24 cellular contexts compared by ENCODE assay signal in genomic region chr12:54395545-54395944, GRCh38. TPM values are rescaled to one million over a fixed set of nuclear protein-coding genes. Genes with fewer than 3 reads are reported as not detected.
DNase-seq lines count a peak whose midpoint lies in the region; ATAC-seq, FAIRE-seq and TF ChIP-seq lines count a peak whose summit lies in the region.
"Had no signal": no experiment of that assay in that cellular context is flagged by ENCODE, and none has a peak within 500 bp of the region (broad histone marks: within the 10 kb centered on the region; RNA-seq: fewer than 3 reads in every experiment).

No MANE protein-coding gene starts in this region.

- peaks cover 58% of the 10 kb centered on the region for H4K20me1 ChIP-seq in IMR-90 (ENCODE audit: insufficient read depth, low read length)
- no peaks in the 10 kb centered on the region; the same call in 1 of the 2 replicates for H4K20me1 ChIP-seq in K562 (replicated peaks; ENCODE audit: control insufficient read depth, insufficient read depth, low read length)
- H4K20me1 ChIP-seq in osteoblast (ENCODE audit: insufficient read depth, low read length), result peaks cover 43% of the 10 kb centered on the region

- H2BK120ac ChIP-seq in IMR-90 (ENCODE audit: low read depth, low read length) (no peak overlapping the region), mesenchymal stem cell (ENCODE audit: low read depth, low read length) (no peak overlapping the region)

- H3K18ac ChIP-seq in IMR-90 (ENCODE audit: low read depth, low read length), result no peak overlapping the region
- H3K18ac ChIP-seq in mesenchymal stem cell (ENCODE audit: low read depth in 1 of 2, low read length in 2 of 2), result no peak overlapping the region

- H2BK5ac ChIP-seq in IMR-90 (ENCODE audit: low read depth, low read length, poor library complexity, severe bottlenecking) (no peak overlapping the region), mesenchymal stem cell (ENCODE audit: low read depth, low read length, poor library complexity, severe bottlenecking) (no peak overlapping the region)

- no peak overlapping the region for H2BK20ac ChIP-seq in IMR-90 (ENCODE audit: low read depth, low read length)

- POLR2A ChIA-PET in IMR-90 (lab: Charles Lee; ENCODE audit: unreplicated experiment) (no interaction called here), K562 (lab: Yijun Ruan, JAX) (interaction anchor here (0.5 to 3.1 kb wide), 8 partner anchors 9 to 175 kb away, joined by 3 to 13 read pairs (median 3); partner anchors contain the start of gene HNRNPA1)

- H3K9me1 ChIP-seq in IMR-90 (ENCODE audit: insufficient read depth, low read length) (no peaks in the 10 kb centered on the region), K562 (ENCODE audit: control insufficient read depth, insufficient read depth, low read length) (peaks cover 3% of the 10 kb centered on the region)

- H2AK5ac ChIP-seq in IMR-90 (ENCODE audit: low read depth, low read length) (no peak overlapping the region), mesenchymal stem cell (ENCODE audit: low read length, severe bottlenecking) (no peak overlapping the region)

- H3K4me1 ChIP-seq in IMR-90 (ENCODE audit: control insufficient read depth, insufficient read depth, low read length), result no peaks in the 10 kb centered on the region
- peaks cover 23 to 24% of the 10 kb centered on the region in 2 experiments; a peak in 4 of 5 replicates for H3K4me1 ChIP-seq in K562 (replicated peaks in 1 of 2; ENCODE audit: control insufficient read depth in 2 of 2, insufficient read depth in 2 of 2, low read length in 2 of 2)
- peaks cover 5% of the 10 kb centered on the region for H3K4me1 ChIP-seq in mesenchymal stem cell (ENCODE audit: control insufficient read depth, insufficient read depth, low read depth, low read length)
- no peaks in the 10 kb centered on the region for H3K4me1 ChIP-seq in urinary bladder (ENCODE audit: insufficient read depth)
- H3K4me1 ChIP-seq in osteoblast (ENCODE audit: insufficient read depth, low read length), result no peaks in the 10 kb centered on the region

- H4K8ac ChIP-seq in IMR-90 (ENCODE audit: low read depth in 2 of 2, low read length in 2 of 2) (no peak overlapping the region), mesenchymal stem cell (ENCODE audit: low read length) (no peak overlapping the region)

- BruUV-seq in IMR-90 (replicated peaks; lab: Mats Ljungman, UMichigan), result TSS peak; percentile 98
- TSS peak; percentile 24 for BruUV-seq in K562 (replicated peaks; lab: Mats Ljungman, UMichigan)

- TF ChIP-seq CTCF in IMR-90 (conservative IDR thresholded peaks at IDR 0.05; ENCODE audit: low read depth, low read length) (no peak), K562 (IDR thresholded peaks at IDR 0.05 in 2 of 3, conservative IDR thresholded peaks at IDR 0.05 in 1 of 3; ENCODE audit: insufficient read depth in 2 of 3, low read depth in 1 of 3, low read length in 3 of 3) (no peak), osteoblast (IDR thresholded peaks at IDR 0.05; ENCODE audit: extremely low read depth, low read depth, low read length) (no peak)

- peaks cover 69% of the 10 kb centered on the region for H3K36me3 ChIP-seq in IMR-90 (ENCODE audit: control insufficient read depth, insufficient read depth, low read length)
- peaks cover 66% of the 10 kb centered on the region for H3K36me3 ChIP-seq in K562 (ENCODE audit: control insufficient read depth, insufficient read depth, low read length)
- H3K36me3 ChIP-seq in mesenchymal stem cell (ENCODE audit: control insufficient read depth in 1 of 2, insufficient read depth in 2 of 2, low read depth in 1 of 2, low read length in 2 of 2), result peaks cover 45 to 89% of the 10 kb centered on the region in 2 experiments
- H3K36me3 ChIP-seq in urinary bladder (ENCODE audit: insufficient read depth), result peaks cover 1% of the 10 kb centered on the region
- peaks cover 79% of the 10 kb centered on the region for H3K36me3 ChIP-seq in osteoblast (ENCODE audit: insufficient read depth, low read length)
- H3K36me3 ChIP-seq: BE2C had no signal

- H3K23ac ChIP-seq in IMR-90 (ENCODE audit: low read depth, low read length), result no peak overlapping the region
- H3K23ac ChIP-seq in mesenchymal stem cell (ENCODE audit: low read length in 2 of 2), result no peak overlapping the region

- H3K79me1 ChIP-seq in IMR-90 (ENCODE audit: low read depth in 1 of 2, low read length in 2 of 2), result peaks cover 13 to 36% of the 10 kb centered on the region in 2 experiments; a peak in 3 of 4 replicates
- H3K79me1 ChIP-seq in mesenchymal stem cell (replicated peaks; ENCODE audit: low read length, poor library complexity, severe bottlenecking), result peaks cover 4% of the 10 kb centered on the region

- H3K27ac ChIP-seq in IMR-90 (ENCODE audit: insufficient read depth, low read length) (no peak overlapping the region), K562 (ENCODE audit: extremely low read depth, low read depth, low read length) (no peak overlapping the region), mesenchymal stem cell (ENCODE audit: low read length, poor library complexity, severe bottlenecking) (no peak overlapping the region), urinary bladder (ENCODE audit: low read depth) (peak overlapping the region; percentile 12), osteoblast (ENCODE audit: low read depth, low read length) (no peak overlapping the region)

- in situ Hi-C loops in IMR-90 (cut with MboI; ENCODE audit: low sequenced_read_pairs), result loop anchor here (5.0 kb wide), 1 partner anchor 47 kb away; no protein-coding TSS in a partner anchor
- in situ Hi-C loops in K562 (cut with MboI), result loop anchor here (10.0 kb wide), 1 partner anchor 49 kb away; no protein-coding TSS in a partner anchor

- H3K79me2 ChIP-seq in K562 (ENCODE audit: control insufficient read depth, insufficient read depth, low read length), result peaks cover 36% of the 10 kb centered on the region
- H3K79me2 ChIP-seq in osteoblast (ENCODE audit: insufficient read depth, low read length), result no peaks in the 10 kb centered on the region

- no peak overlapping the region for H2BK12ac ChIP-seq in mesenchymal stem cell (ENCODE audit: low read length in 2 of 2)

- no peak overlapping the region for H4K91ac ChIP-seq in IMR-90 (ENCODE audit: insufficient read depth, low read depth, low read length)
- no peak overlapping the region for H4K91ac ChIP-seq in mesenchymal stem cell (ENCODE audit: low read length)

- no peak for FAIRE-seq in K562 (lab: Jason Lieb, UNC)
- FAIRE-seq: D721Med, G401.6, H54 had no signal

- intact Hi-C loops in IMR-90 (cut with micrococcal nuclease) (no loop called here), K562 (cut with micrococcal nuclease) (no loop called here)

- H3K4ac ChIP-seq in IMR-90 (ENCODE audit: low read depth, low read length) (no peak overlapping the region), mesenchymal stem cell (ENCODE audit: low read depth in 1 of 2, low read length in 2 of 2) (no peak overlapping the region)

- H3K27me3 ChIP-seq in IMR-90 (ENCODE audit: control insufficient read depth, insufficient read depth, low read length) (no peaks in the 10 kb centered on the region), K562 (ENCODE audit: control insufficient read depth in 2 of 2, insufficient read depth in 2 of 2, low read length in 2 of 2) (no peaks in the 10 kb centered on the region), mesenchymal stem cell (ENCODE audit: control insufficient read depth in 1 of 2, insufficient read depth in 1 of 2, low read length in 2 of 2) (no peaks in the 10 kb centered on the region), osteoblast (ENCODE audit: insufficient read depth, low read length) (no peaks in the 10 kb centered on the region)
- H3K27me3 ChIP-seq: BE2C had no signal

- TF ChIP-seq POLR2A in IMR-90 (IDR thresholded peaks at IDR 0.05; ENCODE audit: low read depth, low read length) (no peak), K562 (conservative IDR thresholded peaks at IDR 0.05) (no peak)

- CTCF ChIA-PET in IMR-90 (lab: Yijun Ruan, JAX), result interaction anchor here (1.2 kb wide), 2 partner anchors 16 to 44 kb away, joined by 4 to 5 read pairs; no protein-coding TSS in a partner anchor
- CTCF ChIA-PET in K562 (lab: Yijun Ruan, JAX; ENCODE audit: low intra/inter-chr PET ratio), result interaction anchor here (1.2 kb wide), 1 partner anchor 16 kb away, joined by 9 read pairs; no protein-coding TSS in a partner anchor

- no peak for TF ChIP-seq EP300 in K562 (IDR thresholded peaks at IDR 0.05; ENCODE audit: low read length)

- dilution Hi-C loops in IMR-90 (cut with HindIII; ENCODE audit: low sequenced_read_pairs, unreplicated experiment), result no loop called here

- no peak overlapping the region for H3K4me2 ChIP-seq in IMR-90 (ENCODE audit: low read depth, low read length)
- no peak overlapping the region for H3K4me2 ChIP-seq in K562 (ENCODE audit: insufficient read depth, low read length)
- H3K4me2 ChIP-seq in mesenchymal stem cell (ENCODE audit: low read length, poor library complexity, severe bottlenecking), result no peak overlapping the region
- no peak overlapping the region for H3K4me2 ChIP-seq in osteoblast (ENCODE audit: insufficient read depth, low read length)

- DNase-seq in IMR-90, result no peak
- DNase-seq in K562 (ENCODE audit: extremely low read depth in 1 of 4, low spot score in 3 of 4), result no peak
- DNase-seq in mesenchymal stem cell, result no peak
- DNase-seq in osteoblast (ENCODE audit: insufficient read length, low spot score, missing footprints), result no peak
- DNase-seq in glomerular visceral epithelial cell (ENCODE audit: extremely low spot score), result no peak
- DNase-seq: BE2C; CD4-positive, CD25-positive, alpha-beta regulatory T cell; NCI-H1092; NCI-H1436; NCI-H187; NCI-H2081 treated with DMSO at 0.1 percent for 48 hours; NCI-H2171 treated with DMSO at 0.1 percent for 48 hours; NCI-H345; NCI-H510A treated with DMSO at 0.1 percent for 48 hours; RPMI8226; SHP77; T-cell had no signal

- H3K9me3 ChIP-seq in IMR-90 (ENCODE audit: control insufficient read depth, insufficient read depth, low read length) (no peaks in the 10 kb centered on the region), K562 (replicated peaks; ENCODE audit: control insufficient read depth, insufficient read depth, low read depth, low read length) (no peaks in the 10 kb centered on the region), mesenchymal stem cell (ENCODE audit: control insufficient read depth, low read length) (no peaks in the 10 kb centered on the region), osteoblast (ENCODE audit: low read depth, low read length) (no peaks in the 10 kb centered on the region)
- H3K9me3 ChIP-seq: BE2C had no signal

- no peak overlapping the region for H3K4me3 ChIP-seq in IMR-90 (ENCODE audit: insufficient read depth, low read depth, low read length)
- no peak overlapping the region for H3K4me3 ChIP-seq in K562
- no peak overlapping the region for H3K4me3 ChIP-seq in mesenchymal stem cell (ENCODE audit: insufficient read depth in 1 of 2, low read depth in 1 of 2, low read length in 2 of 2)
- H3K4me3 ChIP-seq in urinary bladder (ENCODE audit: low read depth, low read length), result no peak overlapping the region
- H3K4me3 ChIP-seq in osteoblast (ENCODE audit: insufficient read depth, low read length), result no peak overlapping the region

- ATAC-seq in IMR-90 (ENCODE audit: low read depth), result no peak
- ATAC-seq in K562, result no peak
- ATAC-seq in HG03025 (IDR thresholded peaks at IDR 0.05; ENCODE audit: low FRiP score, unreplicated experiment), result no peak
- ATAC-seq: T-cell had no signal

- H3K9ac ChIP-seq in IMR-90 (ENCODE audit: low read depth, low read length) (no peak overlapping the region), K562 (ENCODE audit: insufficient read depth in 1 of 2, low read depth in 2 of 2, low read length in 2 of 2) (no peak overlapping the region), mesenchymal stem cell (ENCODE audit: low read length) (peak overlapping the region; percentile 11)

- H2AFZ ChIP-seq in IMR-90 (replicated peaks; ENCODE audit: low read length, poor library complexity) (no peak overlapping the region), K562 (ENCODE audit: low read depth, low read length) (no peak overlapping the region), mesenchymal stem cell (ENCODE audit: low read depth, low read length) (no peak overlapping the region), osteoblast (ENCODE audit: low read length) (no peak overlapping the region)

- H2BK15ac ChIP-seq in IMR-90 (ENCODE audit: low read depth, low read length) (no peak overlapping the region), mesenchymal stem cell (ENCODE audit: low read depth, poor library complexity, severe bottlenecking) (no peak overlapping the region)

- H3K14ac ChIP-seq in IMR-90 (replicated peaks; ENCODE audit: low read depth, low read length) (no peak overlapping the region), mesenchymal stem cell (ENCODE audit: low read length in 2 of 2) (no peak overlapping the region)

- no peak overlapping the region for H4K5ac ChIP-seq in IMR-90 (ENCODE audit: low read depth, low read length)

- peak overlapping the region; percentile 32 for H2AK9ac ChIP-seq in IMR-90 (replicated peaks; ENCODE audit: low read depth, low read length, poor library complexity)

- no peak for TF ChIP-seq RAD21 in IMR-90 (IDR thresholded peaks at IDR 0.05; ENCODE audit: low read length)
- TF ChIP-seq RAD21 in K562 (CRISPR knock-in tag; conservative IDR thresholded peaks at IDR 0.05 in 1 of 2, IDR thresholded peaks at IDR 0.05 in 1 of 2), result no peak

- no peak overlapping the region for H3K56ac ChIP-seq in IMR-90 (ENCODE audit: extremely low read depth, insufficient read depth, low read length)

RNA-seq across cellular contexts. Expression of gene ZNF385A, which starts 11.0 kb away (rescaled TPM):
- total RNA-seq in IMR-90 (2012; rRNA removed) (0.28 and 0.36 TPM in 2 replicates), K562 (2014; rRNA removed) (15.9 and 17.7 TPM in 2 replicates), K562 (2014; rRNA removed; fragmentation: Illumina TruSeq; extraction: Trizol) (3.5 and 3.7 TPM in 2 replicates), K562 (2015; rRNA removed; fragmentation: Illumina TruSeq; extraction: Trizol) (5.9 and 8.7 TPM in 2 replicates), K562 (2021) (96.5 and 111 TPM in 2 replicates), urinary bladder (5.0 TPM), osteoblast (0.72 and 0.88 TPM in 2 replicates)
- polyA plus RNA-seq in IMR-90 (2012; rRNA removed) (2.5 and 2.9 TPM in 2 replicates), K562 (2011; rRNA removed) (7.7 and 15.6 TPM in 2 replicates), K562 (2014; fragmentation: Illumina TruSeq; extraction: Trizol) (65.7 and 88.2 TPM in 2 replicates), K562 (2014; fragmentation: Nextera tagmentation; extraction: Ambion mirVana) (1 to 10 TPM; 1.0 TPM), K562 (2014; rRNA removed) (30.3 and 34.6 TPM in 2 replicates), urinary bladder (26.3 TPM)
- polyA plus RNA-seq in IMR-90 (2012; cell fraction: cytosol; rRNA removed), result 3.1 and 5.4 TPM in 2 replicates
- polyA plus RNA-seq in IMR-90 (2012; cell fraction: nucleus; rRNA removed; ENCODE audit: low replicate concordance), result 3.7 and 8.0 TPM in 2 replicates
- total RNA-seq in K562 (2011; cell fraction: chromatin; rRNA removed; ENCODE audit: low replicate concordance), result 8.1 and 25.0 TPM in 2 replicates
- total RNA-seq in K562 (2011; cell fraction: nucleolus; rRNA removed), result 9.7 and 11.1 TPM in 2 replicates
- total RNA-seq in K562 (2011; cell fraction: nucleoplasm; rRNA removed), result 9.7 and 11.8 TPM in 2 replicates
- polyA plus RNA-seq in K562 (2011; cell fraction: cytosol; rRNA removed), result 11.8 and 25.5 TPM in 2 replicates
- 15.0 and 32.1 TPM in 2 replicates for polyA plus RNA-seq in K562 (2011; cell fraction: nucleus; rRNA removed)
- 35.9 and 43.9 TPM in 2 replicates for polyA plus RNA-seq in K562 (2012)
- polyA minus RNA-seq in K562 (2011; rRNA and poly(A)+ RNA removed), result 4.7 and 6.3 TPM in 2 replicates
- 31.2 and 48.8 TPM in 2 replicates for polyA minus RNA-seq in K562 (2011; cell fraction: cytosol; rRNA and poly(A)+ RNA removed)
- 6.7 and 8.1 TPM in 2 replicates for polyA minus RNA-seq in K562 (2011; cell fraction: nucleus; rRNA and poly(A)+ RNA removed)
- 16.2 TPM for polyA plus RNA-seq in mesenchymal stem cell (2013, experiment 1 of 2)
- polyA plus RNA-seq in mesenchymal stem cell (2013, experiment 2 of 2), result 17.1 TPM

RNA-seq across cellular contexts. Expression of gene ITGA5, which starts 23.5 kb away (rescaled TPM):
- total RNA-seq in IMR-90 (2012; rRNA removed) (144 and 159 TPM in 2 replicates), K562 (2014; rRNA removed) (47.4 and 59.0 TPM in 2 replicates), K562 (2014; rRNA removed; fragmentation: Illumina TruSeq; extraction: Trizol) (41.7 and 49.0 TPM in 2 replicates), K562 (2015; rRNA removed; fragmentation: Illumina TruSeq; extraction: Trizol) (33.7 and 34.5 TPM in 2 replicates), K562 (2021) (71.0 and 75.2 TPM in 2 replicates), urinary bladder (139 TPM), osteoblast (336 and 401 TPM in 2 replicates)
- polyA plus RNA-seq in IMR-90 (2012; rRNA removed) (254 and 259 TPM in 2 replicates), K562 (2011; rRNA removed) (55.5 and 114 TPM in 2 replicates), K562 (2014; fragmentation: Illumina TruSeq; extraction: Trizol) (82.1 and 82.8 TPM in 2 replicates), K562 (2014; fragmentation: Nextera tagmentation; extraction: Ambion mirVana) (1 to 10 TPM; 9.1 to 9.2 TPM), K562 (2014; rRNA removed) (34.0 and 36.0 TPM in 2 replicates), urinary bladder (702 TPM)
- polyA plus RNA-seq in IMR-90 (2012; cell fraction: cytosol; rRNA removed), result 136 and 185 TPM in 2 replicates
- 196 and 225 TPM in 2 replicates for polyA plus RNA-seq in IMR-90 (2012; cell fraction: nucleus; rRNA removed; ENCODE audit: low replicate concordance)
- 326 and 672 TPM in 2 replicates for total RNA-seq in K562 (2011; cell fraction: chromatin; rRNA removed; ENCODE audit: low replicate concordance)
- 425 and 592 TPM in 2 replicates for total RNA-seq in K562 (2011; cell fraction: nucleolus; rRNA removed)
- 368 and 393 TPM in 2 replicates for total RNA-seq in K562 (2011; cell fraction: nucleoplasm; rRNA removed)
- 44.7 and 52.4 TPM in 2 replicates for polyA plus RNA-seq in K562 (2011; cell fraction: cytosol; rRNA removed)
- 273 and 364 TPM in 2 replicates for polyA plus RNA-seq in K562 (2011; cell fraction: nucleus; rRNA removed)
- 58.8 and 103 TPM in 2 replicates for polyA plus RNA-seq in K562 (2012)
- polyA minus RNA-seq in K562 (2011; rRNA and poly(A)+ RNA removed), result 104 and 113 TPM in 2 replicates
- 72.0 and 119 TPM in 2 replicates for polyA minus RNA-seq in K562 (2011; cell fraction: cytosol; rRNA and poly(A)+ RNA removed)
- polyA minus RNA-seq in K562 (2011; cell fraction: nucleus; rRNA and poly(A)+ RNA removed), result 150 and 186 TPM in 2 replicates
- polyA plus RNA-seq in mesenchymal stem cell (2013, experiment 1 of 2), result 248 TPM
- polyA plus RNA-seq in mesenchymal stem cell (2013, experiment 2 of 2), result 244 TPM

RNA-seq across cellular contexts. Expression of gene GPR84, which starts 31.3 kb away (rescaled TPM):
- total RNA-seq in IMR-90 (2012; rRNA removed), result not detected in 2 replicates
- not detected in 2 replicates for polyA plus RNA-seq in IMR-90 (2012; rRNA removed)
- 0.02 TPM in 1 of 2 replicates, not detected in the other for polyA plus RNA-seq in IMR-90 (2012; cell fraction: cytosol; rRNA removed)
- polyA plus RNA-seq in IMR-90 (2012; cell fraction: nucleus; rRNA removed; ENCODE audit: low replicate concordance), result 0.19 and 0.36 TPM in 2 replicates
- total RNA-seq in K562 (2011; cell fraction: chromatin; rRNA removed; ENCODE audit: low replicate concordance), result 0.48 and 1.8 TPM in 2 replicates
- 0.13 and 0.17 TPM in 2 replicates for total RNA-seq in K562 (2011; cell fraction: nucleolus; rRNA removed)
- 0.44 and 0.69 TPM in 2 replicates for total RNA-seq in K562 (2011; cell fraction: nucleoplasm; rRNA removed)
- 0.16 TPM in 1 of 2 replicates, not detected in the other for total RNA-seq in K562 (2014; rRNA removed)
- total RNA-seq in K562 (2014; rRNA removed; fragmentation: Illumina TruSeq; extraction: Trizol), result 0.11 TPM in 1 of 2 replicates, not detected in the other
- not detected in 2 replicates for total RNA-seq in K562 (2015; rRNA removed; fragmentation: Illumina TruSeq; extraction: Trizol)
- total RNA-seq in K562 (2021), result not detected in 2 replicates
- polyA plus RNA-seq in K562 (2011; rRNA removed), result 0.16 TPM in 1 of 2 replicates, not detected in the other
- polyA plus RNA-seq in K562 (2011; cell fraction: cytosol; rRNA removed), result not detected in 2 replicates
- 0.25 and 0.44 TPM in 2 replicates for polyA plus RNA-seq in K562 (2011; cell fraction: nucleus; rRNA removed)
- polyA plus RNA-seq in K562 (2012), result 0.07 and 0.47 TPM in 2 replicates
- 0.10 TPM in 1 of 2 replicates, not detected in the other for polyA plus RNA-seq in K562 (2014; fragmentation: Illumina TruSeq; extraction: Trizol)
- under 1 TPM; 0.07 to 0.18 TPM for polyA plus RNA-seq in K562 (2014; fragmentation: Nextera tagmentation; extraction: Ambion mirVana)
- not detected in 2 replicates for polyA plus RNA-seq in K562 (2014; rRNA removed)
- 0.12 TPM in 1 of 2 replicates, not detected in the other for polyA minus RNA-seq in K562 (2011; rRNA and poly(A)+ RNA removed)
- polyA minus RNA-seq in K562 (2011; cell fraction: cytosol; rRNA and poly(A)+ RNA removed), result not detected in 2 replicates
- polyA minus RNA-seq in K562 (2011; cell fraction: nucleus; rRNA and poly(A)+ RNA removed), result 0.22 TPM in 1 of 2 replicates, not detected in the other
- not detected for polyA plus RNA-seq in mesenchymal stem cell (2013, experiment 1 of 2)
- not detected for polyA plus RNA-seq in mesenchymal stem cell (2013, experiment 2 of 2)
- 0.26 TPM for total RNA-seq in urinary bladder
- polyA plus RNA-seq in urinary bladder, result 0.96 TPM
- total RNA-seq in osteoblast, result 0.36 TPM in 1 of 2 replicates, not detected in the other
- total RNA-seq: CD4-positive, CD25-positive, alpha-beta regulatory T cell; SK-MEL-5; T-cell had no signal
- polyA plus RNA-seq: CD4-positive, CD25-positive, alpha-beta regulatory T cell; IgD-negative memory B cell had no signal
